20 cellular contexts compared by ENCODE assay signal in the genomic region with DNA sequence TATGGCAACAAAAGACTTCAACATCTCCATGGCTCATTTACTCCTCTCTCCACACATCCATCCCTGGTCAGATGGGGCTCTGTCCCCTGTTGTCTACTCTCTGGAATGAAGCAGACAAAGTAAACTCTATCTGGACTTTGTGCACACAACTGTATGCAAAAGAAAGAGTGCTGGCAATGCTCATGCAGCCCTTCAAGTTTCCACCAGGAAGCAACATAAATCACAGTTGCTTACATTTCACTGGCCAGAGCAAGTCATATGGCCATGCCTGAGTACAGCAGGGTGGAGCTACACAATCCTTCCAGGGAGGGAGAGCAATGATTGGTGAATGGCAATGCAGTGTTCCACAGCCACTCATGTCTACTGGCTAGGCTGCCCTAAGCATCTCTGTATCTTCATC. TPM values are rescaled to one million over a fixed set of nuclear protein-coding genes. Genes with fewer than 3 reads are reported as not detected.
A peak's percentile ranks its signal among the peaks of the same experiment; 100 is the strongest.
DNase-seq lines count a peak whose midpoint lies in the region; ATAC-seq and TF ChIP-seq lines count a peak whose summit lies in the region.
"Had no signal": no experiment of that assay in that cellular context is flagged by ENCODE, and none has a peak within 500 bp of the region (broad histone marks: within the 10 kb centered on the region; RNA-seq: fewer than 3 reads in every experiment).

No MANE protein-coding gene starts in this region.

- H2AK5ac ChIP-seq in neuronal stem cell (ENCODE audit: low read depth, low read length), result no peak overlapping the region

- H3K79me1 ChIP-seq in neuronal stem cell (ENCODE audit: low read depth, low read length), result no peaks in the 10 kb centered on the region

- H3K4ac ChIP-seq in neuronal stem cell (ENCODE audit: low read length), result no peak overlapping the region

- no peak overlapping the region for H3K14ac ChIP-seq in neuronal stem cell (ENCODE audit: low read length)

- no peak for TF ChIP-seq CTCF in BE2C (IDR thresholded peaks at IDR 0.05; ENCODE audit: low read depth, low read length)

- H3K27ac ChIP-seq in neuronal stem cell (replicated peaks; ENCODE audit: low read length), result no peak overlapping the region
- H3K27ac ChIP-seq: BLaER1 treated with 17β-estradiol and CSF1 and Interleukin-3, amounts not matched to agents 10 nM and 100 nM had no signal

- H4K8ac ChIP-seq in neuronal stem cell (ENCODE audit: low read depth, low read length), result no peak overlapping the region

- H2BK12ac ChIP-seq in neuronal stem cell (ENCODE audit: low read length), result no peak overlapping the region

- POLR2A ChIA-PET in HEK293T (lab: Yijun Ruan, JAX), result no interaction called here

- H3K18ac ChIP-seq in neuronal stem cell (ENCODE audit: low read length), result peak overlapping the region; percentile 13

- intact Hi-C loops in left colon (cut with DNase I, micrococcal nuclease), result no loop called here

- H3K9ac ChIP-seq in neuronal stem cell (ENCODE audit: low read depth, low read length, poor library complexity), result no peak overlapping the region
- H3K9ac ChIP-seq: BLaER1 treated with 17β-estradiol and CSF1 and Interleukin-3, amounts not matched to agents 10 nM and 100 nM had no signal

- H3K27me3 ChIP-seq in BE2C (no peaks in the 10 kb centered on the region), neuronal stem cell (ENCODE audit: control insufficient read depth in 3 of 3, insufficient read depth in 3 of 3, low read depth in 1 of 3, low read length in 3 of 3) (no peaks in the 10 kb centered on the region)
- H3K27me3 ChIP-seq: BLaER1 treated with 17β-estradiol and CSF1 and Interleukin-3, amounts not matched to agents 10 nM and 100 nM had no signal

- ATAC-seq in left colon (peak; percentile 40), HG02981 (IDR thresholded peaks at IDR 0.05; ENCODE audit: unreplicated experiment) (no peak)
- ATAC-seq: CD8-positive, alpha-beta T cell; GM12878; K562 had no signal

- H3K9me3 ChIP-seq in BE2C (no peaks in the 10 kb centered on the region), neuronal stem cell (replicated peaks in 1 of 2; ENCODE audit: control insufficient read depth in 2 of 2, insufficient read depth in 1 of 2, low read depth in 1 of 2, low read length in 2 of 2) (no peaks in the 10 kb centered on the region)
- H3K9me3 ChIP-seq: HAP-1 had no signal

- 0 out of 2 replicates have a peak, but pooled peaks cover 4% of the 10 kb centered on the region for H3K4me1 ChIP-seq in BE2C
- H3K4me1 ChIP-seq in neuronal stem cell (ENCODE audit: control insufficient read depth in 2 of 2, insufficient read depth in 1 of 2, low read depth in 1 of 2, low read length in 2 of 2), result peaks cover 0 to 6% of the 10 kb centered on the region in 2 donors
- H3K4me1 ChIP-seq: BLaER1 treated with 17β-estradiol and CSF1 and Interleukin-3, amounts not matched to agents 10 nM and 100 nM; HAP-1 had no signal

- H2BK120ac ChIP-seq in neuronal stem cell (ENCODE audit: low read depth, low read length), result no peak overlapping the region

- H2AFZ ChIP-seq in neuronal stem cell (ENCODE audit: low read length), result no peak overlapping the region

- H3K36me3 ChIP-seq in BE2C (no peaks in the 10 kb centered on the region), neuronal stem cell (replicated peaks in 1 of 2; ENCODE audit: control insufficient read depth in 2 of 2, insufficient read depth in 2 of 2, low read length in 2 of 2) (no peaks in the 10 kb centered on the region)
- H3K36me3 ChIP-seq: BLaER1 treated with 17β-estradiol and CSF1 and Interleukin-3, amounts not matched to agents 10 nM and 100 nM; HAP-1 had no signal

- CTCF ChIA-PET in HEK293T (lab: Yijun Ruan, JAX), result no interaction called here

- peak; percentile 33 for DNase-seq in BE2C
- no peak for DNase-seq in HEK293T (ENCODE audit: extremely low spot score)
- no peak for DNase-seq in left colon
- no peak for DNase-seq in neuronal stem cell (ENCODE audit: low spot score)
- DNase-seq in SHP77 (lab: John Stamatoyannopoulos, UW), result no peak
- DNase-seq in NCI-H82 (lab: John Stamatoyannopoulos, UW), result no peak
- DNase-seq: 8988T; CD8-positive, alpha-beta T cell; COR-L47; DMS 273 treated with DMSO at 0.1 percent for 48 hours; DMS53; DND-41; EL; HFFc6 had no signal

- H3K4me3 ChIP-seq in BE2C (ENCODE audit: low read depth, low read length), result no peak overlapping the region
- no peak overlapping the region for H3K4me3 ChIP-seq in neuronal stem cell (ENCODE audit: low read length in 2 of 2)
- H3K4me3 ChIP-seq: BLaER1 treated with 17β-estradiol and CSF1 and Interleukin-3, amounts not matched to agents 10 nM and 100 nM; GM12878; HAP-1; K562 had no signal

- H3K4me2 ChIP-seq in neuronal stem cell (ENCODE audit: insufficient read depth, low read length, poor library complexity, severe bottlenecking), result no peak overlapping the region
- H3K4me2 ChIP-seq: BLaER1 treated with 17β-estradiol and CSF1 and Interleukin-3, amounts not matched to agents 10 nM and 100 nM had no signal

- H2BK15ac ChIP-seq in neuronal stem cell (ENCODE audit: low read length), result no peak overlapping the region

- no peak overlapping the region for H4K91ac ChIP-seq in neuronal stem cell (ENCODE audit: low read depth, low read length, poor library complexity)

- no peak overlapping the region for H3K23ac ChIP-seq in neuronal stem cell (ENCODE audit: low read depth, low read length, poor library complexity)

- H2BK5ac ChIP-seq in neuronal stem cell (ENCODE audit: low read length), result no peak overlapping the region

TF ChIP-seq in HEK293T, 16 proteins besides CTCF, POLR2A, EP300 and RAD21:
- TF ChIP-seq HDGF (IDR thresholded peaks at IDR 0.05; ENCODE audit: borderline replicate concordance), result no peak
- TF ChIP-seq, protein P1, sequence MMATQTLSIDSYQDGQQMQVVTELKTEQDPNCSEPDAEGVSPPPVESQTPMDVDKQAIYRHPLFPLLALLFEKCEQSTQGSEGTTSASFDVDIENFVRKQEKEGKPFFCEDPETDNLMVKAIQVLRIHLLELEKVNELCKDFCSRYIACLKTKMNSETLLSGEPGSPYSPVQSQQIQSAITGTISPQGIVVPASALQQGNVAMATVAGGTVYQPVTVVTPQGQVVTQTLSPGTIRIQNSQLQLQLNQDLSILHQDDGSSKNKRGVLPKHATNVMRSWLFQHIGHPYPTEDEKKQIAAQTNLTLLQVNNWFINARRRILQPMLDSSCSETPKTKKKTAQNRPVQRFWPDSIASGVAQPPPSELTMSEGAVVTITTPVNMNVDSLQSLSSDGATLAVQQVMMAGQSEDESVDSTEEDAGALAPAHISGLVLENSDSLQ (IDR thresholded peaks at IDR 0.05), result peak; percentile 16; the same call in 1 of the 2 replicates

RNA-seq across cellular contexts. Expression of a gene that starts 12.4 kb away (rescaled TPM):
- polyA plus RNA-seq in BE2C (2012; ENCODE audit: insufficient read depth, insufficient read length, low read depth), result 6.3 TPM
- total RNA-seq in left colon, result 1 to 10 TPM in 1 of 2 donors, under 1 TPM in 1; 0.27 to 1.6 TPM
- 6.9 TPM for polyA plus RNA-seq in neuronal stem cell (2013, experiment 1 of 2)
- polyA plus RNA-seq in neuronal stem cell (2013, experiment 2 of 2), result 7.0 TPM
- total RNA-seq: CD8-positive, alpha-beta T cell; G401; K562 had no signal
- polyA plus RNA-seq: K562 had no signal
